ENCODE assay signal across 8 cellular contexts in genomic region chr20:32383441-32383840, GRCh38. TPM values are rescaled to one million over a fixed set of nuclear protein-coding genes. Genes with fewer than 3 reads are reported as not detected.
DNase-seq lines count a peak whose midpoint lies in the region; ATAC-seq, FAIRE-seq and TF ChIP-seq lines count a peak whose summit lies in the region.
"Not testable (repeated sequence)": the region's sequence is repeated elsewhere in the genome, so short reads cannot be mapped to it uniquely, and the experiment has no call there.

No MANE protein-coding gene starts in this region.

- not testable (repeated sequence) for H3K36me3 ChIP-seq in CD4-positive, CD25-positive, alpha-beta regulatory T cell (ENCODE audit: control insufficient read depth, insufficient read depth, low read length); CD8-positive, alpha-beta memory T cell (ENCODE audit: insufficient read depth, low read length)
- H3K36me3 ChIP-seq in HepG2 (replicated peaks in 1 of 2; ENCODE audit: control insufficient read depth in 1 of 2, insufficient read depth in 2 of 2, low read length in 2 of 2), result peaks cover 7 to 50% of the 10 kb centered on the region in 2 experiments; a peak in 4 of 5 replicates

- CTCF ChIA-PET in CD8-positive, alpha-beta memory T cell (lab: Charles Lee); T-cell (lab: Charles Lee); activated CD8-positive, alpha-beta memory T cell treated with anti-CD3 and anti-CD28 coated beads, Interleukin-2, amount 10 ng/mL, durations not matched to agents 7 days and 5 days (lab: Charles Lee); HepG2 (lab: Yijun Ruan, JAX; ENCODE audit: low intra/inter-chr PET ratio, low total read pairs): not testable (repeated sequence)

- intact Hi-C loops in HepG2 (cut with micrococcal nuclease; ENCODE audit: unreplicated experiment), result loop anchor here (5.0 kb wide), 1 partner anchor 99 kb away; no protein-coding TSS in a partner anchor

- not testable (repeated sequence) for TF ChIP-seq POLR2A in HepG2 (IDR thresholded peaks at IDR 0.05; ENCODE audit: insufficient read depth in 1 of 2, low read depth in 2 of 2, low read length in 2 of 2)

- H3K4me2 ChIP-seq in HepG2 (ENCODE audit: low read depth, low read length), result not testable (repeated sequence)

- not testable (repeated sequence) for TF ChIP-seq EP300 in HepG2 (IDR thresholded peaks at IDR 0.05; ENCODE audit: low read depth in 2 of 2, low read length in 2 of 2); HepG2 (CRISPR knock-in tag; IDR thresholded peaks at IDR 0.05; ENCODE audit: borderline replicate concordance)

- FAIRE-seq in HepG2 (lab: Jason Lieb, UNC), result not testable (repeated sequence)

- in situ Hi-C loops in HepG2 (cut with HindIII; ENCODE audit: extremely low pct_ligation_motif_present, low pct_unique_long_range_greater_than_20kb), result not testable (repeated sequence)

- peaks cover 33% of the 10 kb centered on the region for H3K4me1 ChIP-seq in CD4-positive, CD25-positive, alpha-beta regulatory T cell (ENCODE audit: control insufficient read depth, insufficient read depth, low read length, poor library complexity, severe bottlenecking)
- peaks cover 21% of the 10 kb centered on the region for H3K4me1 ChIP-seq in CD8-positive, alpha-beta memory T cell (ENCODE audit: insufficient read depth, low read length)
- H3K4me1 ChIP-seq in HepG2 (ENCODE audit: insufficient read depth, low read length), result peaks cover 60% of the 10 kb centered on the region

- H3K27ac Mint-ChIP-seq in CD4-positive, CD25-positive, alpha-beta regulatory T cell, result peak overlapping the region in 2 of 3 donors; percentile 17 to 74
- peak overlapping the region in 5 of 8 donors; percentile 50 to 83 (median 69) for H3K27ac Mint-ChIP-seq in CD8-positive, alpha-beta memory T cell
- H3K27ac Mint-ChIP-seq in T-cell (peak overlapping the region; percentile 19 to 74), nephron progenitor cell (peak overlapping the region; percentile 74)
- H3K27ac Mint-ChIP-seq in activated CD8-positive, alpha-beta memory T cell treated with anti-CD3 and anti-CD28 coated beads, Interleukin-2, amount 10 ng/mL, durations not matched to agents 7 days and 5 days, result peak overlapping the region; percentile 54
- H3K27ac Mint-ChIP-seq in activated naive CD4-positive, alpha-beta T cell treated with anti-CD3 and anti-CD28 coated beads, Interleukin-2, amount 50 U/mL, for 24 hours, result peak overlapping the region; percentile 74
- peak overlapping the region; percentile 65 for H3K27ac Mint-ChIP-seq in stimulated activated naive B cell treated with anti-CD40 and anti-IgM and Interleukin-4, amounts not matched to agents 10 μg/mL and 1 μg/mL and 100 μg/mL, for 72 hours

- not testable (repeated sequence) for H2AFZ ChIP-seq in HepG2 (ENCODE audit: low read length)

- not testable (repeated sequence) for ATAC-seq in CD4-positive, CD25-positive, alpha-beta regulatory T cell (ENCODE audit: low read depth in 2 of 2); T-cell (replicated peaks in 1 of 4); activated CD8-positive, alpha-beta memory T cell treated with anti-CD3 and anti-CD28 coated beads, Interleukin-2, amount 10 ng/mL, durations not matched to agents 7 days and 5 days; HepG2; stimulated activated naive B cell treated with anti-CD40 and anti-IgM and Interleukin-4, amounts not matched to agents 10 μg/mL and 1 μg/mL and 100 μg/mL, for 72 hours (replicated peaks)

- H3K9me3 Mint-ChIP-seq in CD4-positive, CD25-positive, alpha-beta regulatory T cell; CD8-positive, alpha-beta memory T cell; T-cell; activated CD8-positive, alpha-beta memory T cell treated with anti-CD3 and anti-CD28 coated beads, Interleukin-2, amount 10 ng/mL, durations not matched to agents 7 days and 5 days (ENCODE audit: low read depth); activated naive CD4-positive, alpha-beta T cell treated with anti-CD3 and anti-CD28 coated beads, Interleukin-2, amount 50 U/mL, for 24 hours; nephron progenitor cell; stimulated activated naive B cell treated with anti-CD40 and anti-IgM and Interleukin-4, amounts not matched to agents 10 μg/mL and 1 μg/mL and 100 μg/mL, for 72 hours: not testable (repeated sequence)

- not testable (repeated sequence) for DNase-seq in CD4-positive, CD25-positive, alpha-beta regulatory T cell; CD8-positive, alpha-beta memory T cell; T-cell; activated CD8-positive, alpha-beta memory T cell treated with anti-CD3 and anti-CD28 coated beads, Interleukin-2, amount 10 ng/mL, durations not matched to agents 7 days and 5 days; HepG2 (ENCODE audit: low spot score); nephron progenitor cell; stimulated activated naive B cell treated with anti-CD40 and anti-IgM and Interleukin-4, amounts not matched to agents 10 μg/mL and 1 μg/mL and 100 μg/mL, for 72 hours

- TF ChIP-seq CTCF in HepG2 (CRISPR knock-in tag; IDR thresholded peaks at IDR 0.05); nephron progenitor cell (IDR thresholded peaks at IDR 0.05): not testable (repeated sequence)

- H3K4me1 Mint-ChIP-seq in CD4-positive, CD25-positive, alpha-beta regulatory T cell, result peaks cover 32 to 58% (median 40%) of the 10 kb centered on the region in 4 donors
- H3K4me1 Mint-ChIP-seq in CD8-positive, alpha-beta memory T cell, result peaks cover 36 to 58% (median 54%) of the 10 kb centered on the region in 3 donors
- H3K4me1 Mint-ChIP-seq in T-cell, result peaks cover 48 to 53% (median 51%) of the 10 kb centered on the region in 3 donors
- peaks cover 43% of the 10 kb centered on the region for H3K4me1 Mint-ChIP-seq in activated CD8-positive, alpha-beta memory T cell treated with anti-CD3 and anti-CD28 coated beads, Interleukin-2, amount 10 ng/mL, durations not matched to agents 7 days and 5 days
- peaks cover 48% of the 10 kb centered on the region for H3K4me1 Mint-ChIP-seq in activated naive CD4-positive, alpha-beta T cell treated with anti-CD3 and anti-CD28 coated beads, Interleukin-2, amount 50 U/mL, for 24 hours
- H3K4me1 Mint-ChIP-seq in nephron progenitor cell, result not testable (repeated sequence)
- H3K4me1 Mint-ChIP-seq in stimulated activated naive B cell treated with anti-CD40 and anti-IgM and Interleukin-4, amounts not matched to agents 10 μg/mL and 1 μg/mL and 100 μg/mL, for 72 hours, result peaks cover 19 to 44% of the 10 kb centered on the region in 2 donors

- WGBS in HepG2 (ENCODE audit: low lambda C conversion rate), result 96% methylated on average over 9 of the region's 9 CpGs

- H3K27me3 Mint-ChIP-seq in CD4-positive, CD25-positive, alpha-beta regulatory T cell; CD8-positive, alpha-beta memory T cell; T-cell; activated CD8-positive, alpha-beta memory T cell treated with anti-CD3 and anti-CD28 coated beads, Interleukin-2, amount 10 ng/mL, durations not matched to agents 7 days and 5 days; activated naive CD4-positive, alpha-beta T cell treated with anti-CD3 and anti-CD28 coated beads, Interleukin-2, amount 50 U/mL, for 24 hours; nephron progenitor cell (ENCODE audit: low read depth, poor library complexity); stimulated activated naive B cell treated with anti-CD40 and anti-IgM and Interleukin-4, amounts not matched to agents 10 μg/mL and 1 μg/mL and 100 μg/mL, for 72 hours: not testable (repeated sequence)

- H3K27me3 ChIP-seq in CD4-positive, CD25-positive, alpha-beta regulatory T cell (ENCODE audit: control insufficient read depth, insufficient read depth, low read length); CD8-positive, alpha-beta memory T cell (ENCODE audit: insufficient read depth, low read length, poor library complexity, severe bottlenecking); HepG2 (ENCODE audit: control insufficient read depth in 1 of 2, insufficient read depth in 2 of 2, low read length in 2 of 2): not testable (repeated sequence)

- not testable (repeated sequence) for BruUV-seq in HepG2 (replicated peaks; lab: Mats Ljungman, UMichigan)

- H3K4me3 Mint-ChIP-seq in CD4-positive, CD25-positive, alpha-beta regulatory T cell, result peak overlapping the region in 1 of 4 donors; percentile 24
- not testable (repeated sequence) for H3K4me3 Mint-ChIP-seq in CD8-positive, alpha-beta memory T cell; T-cell; activated CD8-positive, alpha-beta memory T cell treated with anti-CD3 and anti-CD28 coated beads, Interleukin-2, amount 10 ng/mL, durations not matched to agents 7 days and 5 days; activated naive CD4-positive, alpha-beta T cell treated with anti-CD3 and anti-CD28 coated beads, Interleukin-2, amount 50 U/mL, for 24 hours; nephron progenitor cell; stimulated activated naive B cell treated with anti-CD40 and anti-IgM and Interleukin-4, amounts not matched to agents 10 μg/mL and 1 μg/mL and 100 μg/mL, for 72 hours

- H3K9me3 ChIP-seq in CD4-positive, CD25-positive, alpha-beta regulatory T cell (ENCODE audit: control insufficient read depth in 2 of 2, low read length in 2 of 2); CD8-positive, alpha-beta memory T cell (ENCODE audit: low read length); HepG2 (ENCODE audit: low read length): not testable (repeated sequence)

- peaks cover 45% of the 10 kb centered on the region for H4K20me1 ChIP-seq in HepG2 (ENCODE audit: insufficient read depth, low read length)

- H3K9ac ChIP-seq in HepG2 (ENCODE audit: insufficient read depth, low read depth, low read length), result not testable (repeated sequence)

- H3K36me3 Mint-ChIP-seq in CD4-positive, CD25-positive, alpha-beta regulatory T cell; T-cell: not testable (repeated sequence)
- H3K36me3 Mint-ChIP-seq in CD8-positive, alpha-beta memory T cell, result peaks cover 0 to 36% (median under 1%) of the 10 kb centered on the region in 3 donors
- H3K36me3 Mint-ChIP-seq in activated CD8-positive, alpha-beta memory T cell treated with anti-CD3 and anti-CD28 coated beads, Interleukin-2, amount 10 ng/mL, durations not matched to agents 7 days and 5 days, result peaks cover 23% of the 10 kb centered on the region
- peaks cover 12% of the 10 kb centered on the region for H3K36me3 Mint-ChIP-seq in activated naive CD4-positive, alpha-beta T cell treated with anti-CD3 and anti-CD28 coated beads, Interleukin-2, amount 50 U/mL, for 24 hours
- peaks cover 49% of the 10 kb centered on the region for H3K36me3 Mint-ChIP-seq in nephron progenitor cell (ENCODE audit: low read depth)
- peaks cover 17 to 39% of the 10 kb centered on the region in 2 donors for H3K36me3 Mint-ChIP-seq in stimulated activated naive B cell treated with anti-CD40 and anti-IgM and Interleukin-4, amounts not matched to agents 10 μg/mL and 1 μg/mL and 100 μg/mL, for 72 hours

- TF ChIP-seq RAD21 in HepG2 (CRISPR knock-in tag; IDR thresholded peaks at IDR 0.05), result not testable (repeated sequence)

- not testable (repeated sequence) for H3K4me3 ChIP-seq in CD4-positive, CD25-positive, alpha-beta regulatory T cell (ENCODE audit: low read depth, low read length); CD8-positive, alpha-beta memory T cell (ENCODE audit: low read length); HepG2 (replicated peaks in 1 of 3; ENCODE audit: insufficient read depth in 1 of 3, low read depth in 2 of 3, low read length in 3 of 3)

- peaks cover 76% of the 10 kb centered on the region for H3K79me2 ChIP-seq in HepG2 (ENCODE audit: insufficient read depth, low read length)

- H3K27ac ChIP-seq in CD4-positive, CD25-positive, alpha-beta regulatory T cell (ENCODE audit: insufficient read depth, low read length, poor library complexity, severe bottlenecking); CD8-positive, alpha-beta memory T cell (ENCODE audit: low read depth, low read length); HepG2 (ENCODE audit: extremely low read length, insufficient read depth, low read length): not testable (repeated sequence)

- POLR2A ChIA-PET in CD8-positive, alpha-beta memory T cell (lab: Charles Lee); T-cell (lab: Charles Lee): not testable (repeated sequence)
- POLR2A ChIA-PET in HepG2 (lab: Yijun Ruan, JAX), result interaction anchor here (0.7 kb wide), 1 partner anchor 65 kb away, joined by 3 read pairs; no protein-coding TSS in a partner anchor

RNA-seq across cellular contexts. Expression of gene ASXL1, which starts 25.3 kb away (rescaled TPM):
- 314 TPM for total RNA-seq in CD4-positive, CD25-positive, alpha-beta regulatory T cell
- 10 to 100 TPM; 15.0 to 28.3 (median 21.1) TPM for polyA plus RNA-seq in CD4-positive, CD25-positive, alpha-beta regulatory T cell
- total RNA-seq in CD8-positive, alpha-beta memory T cell, result 100 to 1,000 TPM; 131 to 133 TPM
- 19.8 TPM for polyA plus RNA-seq in CD8-positive, alpha-beta memory T cell
- 100 to 1,000 TPM; 122 to 204 (median 137) TPM for total RNA-seq in T-cell
- total RNA-seq in activated CD8-positive, alpha-beta memory T cell treated with anti-CD3 and anti-CD28 coated beads, Interleukin-2, amount 10 ng/mL, durations not matched to agents 7 days and 5 days, result 100 to 1,000 TPM; 134 to 135 TPM
- 47.3 and 62.1 TPM in 2 replicates for total RNA-seq in HepG2 (2016; rRNA removed; fragmentation: Illumina TruSeq; extraction: Trizol)
- total RNA-seq in HepG2 (2016; cell fraction: cytosol; rRNA removed; fragmentation: Illumina TruSeq; extraction: Trizol; ENCODE audit: low read depth), result 105 and 126 TPM in 2 replicates
- 44.0 and 55.9 TPM in 2 replicates for total RNA-seq in HepG2 (2016; cell fraction: insoluble cytoplasmic fraction; rRNA removed; fragmentation: Illumina TruSeq; extraction: Trizol)
- 30.9 and 35.4 TPM in 2 replicates for total RNA-seq in HepG2 (2016; cell fraction: membrane; rRNA removed; fragmentation: Illumina TruSeq; extraction: Trizol)
- total RNA-seq in HepG2 (2016; cell fraction: nucleus; rRNA removed; fragmentation: Illumina TruSeq; extraction: Trizol), result 122 and 129 TPM in 2 replicates
- 74.8 and 87.6 TPM in 2 replicates for polyA plus RNA-seq in HepG2 (2011; rRNA removed)
- polyA plus RNA-seq in HepG2 (2011; cell fraction: cytosol; rRNA removed), result 40.1 and 42.6 TPM in 2 replicates
- polyA plus RNA-seq in HepG2 (2011; cell fraction: nucleus; rRNA removed), result 375 and 376 TPM in 2 replicates
- 81.3 and 96.1 TPM in 2 replicates for polyA plus RNA-seq in HepG2 (2012)
- 26.1 and 28.4 TPM in 2 replicates for polyA plus RNA-seq in HepG2 (2016; cell fraction: cytosol; fragmentation: Illumina TruSeq; extraction: Trizol; ENCODE audit: low read depth)
- 37.0 and 39.4 TPM in 2 replicates for polyA plus RNA-seq in HepG2 (2016; cell fraction: insoluble cytoplasmic fraction; fragmentation: Illumina TruSeq; extraction: Trizol; ENCODE audit: low read depth)
- 24.4 and 25.2 TPM in 2 replicates for polyA plus RNA-seq in HepG2 (2016; cell fraction: membrane; fragmentation: Illumina TruSeq; extraction: Trizol; ENCODE audit: low read depth)
- polyA plus RNA-seq in HepG2 (2016; cell fraction: nucleus; fragmentation: Illumina TruSeq; extraction: Trizol; ENCODE audit: insufficient read depth, low read depth), result 241 and 272 TPM in 2 replicates
- polyA minus RNA-seq in HepG2 (2011; rRNA and poly(A)+ RNA removed; ENCODE audit: low replicate concordance), result 94.1 and 144 TPM in 2 replicates
- polyA minus RNA-seq in HepG2 (2011; cell fraction: cytosol; rRNA and poly(A)+ RNA removed), result 66.7 and 75.3 TPM in 2 replicates
- polyA minus RNA-seq in HepG2 (2011; cell fraction: nucleus; rRNA and poly(A)+ RNA removed), result 263 and 294 TPM in 2 replicates
